ENCODE assay signal across 10 cellular contexts in the genomic region with DNA sequence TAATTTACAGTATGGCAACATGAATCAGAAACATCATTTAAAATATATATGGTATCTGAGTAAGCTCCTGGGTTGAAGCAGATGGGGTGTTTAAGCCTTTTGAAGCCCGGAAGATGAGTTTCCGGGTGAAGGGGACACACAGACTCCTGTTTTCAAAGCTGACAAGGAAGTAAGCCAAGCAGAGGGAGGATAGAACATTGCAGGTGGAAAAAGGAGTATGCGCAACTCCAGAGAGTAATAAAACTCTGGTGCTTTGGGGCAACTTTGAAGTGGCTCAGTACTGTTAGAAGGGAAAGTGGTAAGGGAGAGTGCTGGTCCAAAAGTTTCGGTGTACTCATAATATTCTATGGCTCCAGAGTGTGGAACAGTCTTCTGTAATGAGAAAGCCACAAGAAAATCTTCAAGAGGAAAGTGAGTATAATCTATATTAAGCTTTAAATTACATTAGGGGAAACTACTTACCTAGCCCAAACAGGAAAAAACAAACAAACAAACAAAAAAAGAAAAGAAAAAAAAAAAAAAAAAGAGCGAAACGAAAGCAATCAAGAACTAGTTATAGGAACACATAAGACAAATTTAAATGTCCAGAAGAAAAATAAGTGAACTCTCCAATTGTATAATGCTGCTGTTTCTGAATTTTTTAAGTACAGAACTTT. TPM values are rescaled to one million over a fixed set of nuclear protein-coding genes. Genes with fewer than 3 reads are reported as not detected.
A peak's percentile ranks its signal among the peaks of the same experiment; 100 is the strongest.
DNase-seq lines count a peak whose midpoint lies in the region; ATAC-seq, FAIRE-seq and TF ChIP-seq lines count a peak whose summit lies in the region.
"Had no signal": no experiment of that assay in that cellular context is flagged by ENCODE, and none has a peak within 500 bp of the region (broad histone marks: within the 10 kb centered on the region; RNA-seq: fewer than 3 reads in every experiment).

No MANE protein-coding gene starts in this region.

- H3K4me3 ChIP-seq in CD8-positive, alpha-beta T cell (ENCODE audit: low read depth, low read length), result no peak overlapping the region
- H3K4me3 ChIP-seq in lower lobe of right lung (peak overlapping the region; percentile 73), uterus (no peak overlapping the region)
- H3K4me3 ChIP-seq: lung had no signal

- CTCF ChIA-PET in CD8-positive, alpha-beta T cell (lab: Charles Lee), result interaction anchor here (1.3 kb wide), 1 partner anchor 13 kb away, joined by 4 read pairs; no protein-coding TSS in a partner anchor

- no peaks in the 10 kb centered on the region for H3K27me3 Mint-ChIP-seq in CD8-positive, alpha-beta T cell (ENCODE audit: low read depth)

- H3K9me3 Mint-ChIP-seq in CD8-positive, alpha-beta T cell, result no peaks in the 10 kb centered on the region

- peak overlapping the region; percentile 90 for H3K27ac Mint-ChIP-seq in CD8-positive, alpha-beta T cell

- H3K4me1 Mint-ChIP-seq in CD8-positive, alpha-beta T cell (ENCODE audit: low read depth), result peaks cover 38% of the 10 kb centered on the region

- H3K36me3 Mint-ChIP-seq in CD8-positive, alpha-beta T cell, result peaks cover 14% of the 10 kb centered on the region

- intact Hi-C loops in CD8-positive, alpha-beta T cell (cut with DNase I, micrococcal nuclease), result no loop called here
- intact Hi-C loops in lower lobe of right lung (cut with DNase I) (no loop called here), uterus (cut with DNase I; ENCODE audit: low total_unique reads) (no loop called here)

- H3K4me3 Mint-ChIP-seq in CD8-positive, alpha-beta T cell, result peak overlapping the region; percentile 88

- POLR2A ChIA-PET in CD8-positive, alpha-beta T cell (lab: Charles Lee), result interaction anchor here (5.7 kb wide), 1 partner anchor 15 kb away, joined by 71 read pairs; no protein-coding TSS in a partner anchor

- no peaks in the 10 kb centered on the region for H3K4me1 ChIP-seq in CD8-positive, alpha-beta T cell (ENCODE audit: insufficient read depth, low read length)
- H3K4me1 ChIP-seq in lower lobe of right lung, result no peaks in the 10 kb centered on the region
- H3K4me1 ChIP-seq in uterus, result no peaks in the 10 kb centered on the region

- TF ChIP-seq CTCF in CD8-positive, alpha-beta T cell (IDR thresholded peaks at IDR 0.05), result no peak
- TF ChIP-seq CTCF in lower lobe of right lung (IDR thresholded peaks at IDR 0.05), result no peak
- TF ChIP-seq CTCF in uterus (IDR thresholded peaks at IDR 0.05), result no peak

- DNase-seq in CD8-positive, alpha-beta T cell, result peak in 1 of 7 experiments; percentile 48
- DNase-seq in T-helper 22 cell (ENCODE audit: low read depth) (peak; percentile 6), lower lobe of right lung (no peak), iPS-NIHi7 (ENCODE audit: extremely low spot score) (no peak), uterus (no peak), NCI-H2196 treated with DMSO at 0.1 percent for 48 hours (lab: John Stamatoyannopoulos, UW; ENCODE audit: unreplicated experiment) (no peak), RCC 7860 (ENCODE audit: low spot score) (no peak)

- H3K9me3 ChIP-seq in CD8-positive, alpha-beta T cell (ENCODE audit: low read length), result no peaks in the 10 kb centered on the region
- H3K9me3 ChIP-seq in lower lobe of right lung (no peaks in the 10 kb centered on the region), uterus (no peaks in the 10 kb centered on the region)

- TF ChIP-seq POLR2A in GM19099 (IDR thresholded peaks at IDR 0.05; ENCODE audit: extremely low read depth, insufficient read length, low read depth) (peak; percentile 24), uterus (IDR thresholded peaks at IDR 0.05) (no peak)

- ATAC-seq in CD8-positive, alpha-beta T cell, result no peak
- ATAC-seq in lower lobe of right lung, result no peak

- no peaks in the 10 kb centered on the region for H3K36me3 ChIP-seq in CD8-positive, alpha-beta T cell (ENCODE audit: insufficient read depth, low read length)
- H3K36me3 ChIP-seq in lower lobe of right lung (no peaks in the 10 kb centered on the region), uterus (no peaks in the 10 kb centered on the region)

- no peaks in the 10 kb centered on the region for H3K27me3 ChIP-seq in CD8-positive, alpha-beta T cell (ENCODE audit: insufficient read depth, low read length)
- no peaks in the 10 kb centered on the region for H3K27me3 ChIP-seq in lower lobe of right lung (ENCODE audit: low read depth)
- H3K27me3 ChIP-seq in uterus, result no peaks in the 10 kb centered on the region

- FAIRE-seq in RCC 7860 (lab: Jason Lieb, UNC), result no peak

- H3K27ac ChIP-seq in CD8-positive, alpha-beta T cell (ENCODE audit: low read depth, low read length), result no peak overlapping the region
- H3K27ac ChIP-seq in lower lobe of right lung, result no peak overlapping the region
- no peak overlapping the region for H3K27ac ChIP-seq in uterus
- H3K27ac ChIP-seq: RWPE1 had no signal

RNA-seq across cellular contexts. Expression of gene ST8SIA4, which starts 2.3 kb away (rescaled TPM):
- total RNA-seq in CD8-positive, alpha-beta T cell, result 10 to 100 TPM; 15.6 to 16.4 TPM
- total RNA-seq in lower lobe of right lung, result 20.5 TPM
- 10 to 100 TPM in 1 of 4 donors, 1 to 10 TPM in 3; 4.8 to 15.5 (median 6.2) TPM for total RNA-seq in uterus
